ENCODE assay signal across 10 cellular contexts in genomic region chr2:128362889-128363228, GRCh38. TPM values are rescaled to one million over a fixed set of nuclear protein-coding genes. Genes with fewer than 3 reads are reported as not detected.
DNase-seq lines count a peak whose midpoint lies in the region; ATAC-seq and TF ChIP-seq lines count a peak whose summit lies in the region.
"Had no signal": no experiment of that assay in that cellular context is flagged by ENCODE, and none has a peak within 500 bp of the region (broad histone marks: within the 10 kb centered on the region; RNA-seq: fewer than 3 reads in every experiment).

No MANE protein-coding gene starts in this region.

- H3K4me1 ChIP-seq in breast epithelium = peaks cover 0 to 3% of the 10 kb centered on the region in 2 donors
- peaks cover 14% of the 10 kb centered on the region for H3K4me1 ChIP-seq in body of pancreas
- peaks cover 0 to 15% (median 9%) of the 10 kb centered on the region in 4 donors for H3K4me1 ChIP-seq in upper lobe of left lung
- no peaks in the 10 kb centered on the region for H3K4me1 ChIP-seq in OCI-LY7 (ENCODE audit: insufficient read depth, low read length, poor library complexity, severe bottlenecking)
- peaks cover 0 to 14% (median 5%) of the 10 kb centered on the region in 4 donors for H3K4me1 ChIP-seq in stomach

- TF ChIP-seq EP300 in upper lobe of left lung (IDR thresholded peaks at IDR 0.05) = no peak
- TF ChIP-seq EP300 in stomach (IDR thresholded peaks at IDR 0.05) = no peak

- no peaks in the 10 kb centered on the region for H3K4me1 Mint-ChIP-seq in MCF 10A (ENCODE audit: insufficient read depth, unreplicated experiment)
- H3K4me1 Mint-ChIP-seq: IgD-negative memory B cell had no signal

- H3K4me2 ChIP-seq in OCI-LY7 (ENCODE audit: low read length) = no peak overlapping the region

- CTCF ChIA-PET in MCF 10A (lab: Yijun Ruan, JAX) (no interaction called here), OCI-LY7 (lab: Charles Lee; ENCODE audit: unreplicated experiment) (no interaction called here)

- no peak overlapping the region for H3K27ac Mint-ChIP-seq in MCF 10A (ENCODE audit: low read depth, unreplicated experiment)
- H3K27ac Mint-ChIP-seq: IgD-negative memory B cell had no signal

- H3K36me3 Mint-ChIP-seq in MCF 10A (ENCODE audit: insufficient read depth, unreplicated experiment) = peaks cover 9% of the 10 kb centered on the region

- no peaks in the 10 kb centered on the region for H3K79me2 ChIP-seq in OCI-LY7 (ENCODE audit: insufficient read depth, low read depth, low read length)

- H2AFZ ChIP-seq in OCI-LY7 (ENCODE audit: low read length) = no peak overlapping the region

- no peaks in the 10 kb centered on the region for H3K9me3 Mint-ChIP-seq in MCF 10A (ENCODE audit: unreplicated experiment)
- H3K9me3 Mint-ChIP-seq: IgD-negative memory B cell had no signal

- POLR2A ChIA-PET in MCF 10A (lab: Yijun Ruan, JAX) (interaction anchor here (0.5 to 1.4 kb wide), 2 partner anchors 14 to 22 kb away, joined by 3 read pairs; no protein-coding TSS in a partner anchor), OCI-LY7 (lab: Charles Lee) (no interaction called here)

- TF ChIP-seq POLR2A in breast epithelium (IDR thresholded peaks at IDR 0.05) = no peak
- no peak for TF ChIP-seq POLR2A in body of pancreas (IDR thresholded peaks at IDR 0.05)
- TF ChIP-seq POLR2A in upper lobe of left lung (IDR thresholded peaks at IDR 0.05) = no peak
- TF ChIP-seq POLR2A in stomach (IDR thresholded peaks at IDR 0.05) = no peak

- H3K9me3 ChIP-seq in breast epithelium = no peaks in the 10 kb centered on the region
- no peaks in the 10 kb centered on the region for H3K9me3 ChIP-seq in body of pancreas
- no peaks in the 10 kb centered on the region for H3K9me3 ChIP-seq in upper lobe of left lung
- H3K9me3 ChIP-seq in OCI-LY7 (ENCODE audit: low read length) = no peaks in the 10 kb centered on the region
- H3K9me3 ChIP-seq in stomach = no peaks in the 10 kb centered on the region

- H3K27me3 ChIP-seq in breast epithelium (no peaks in the 10 kb centered on the region), body of pancreas (no peaks in the 10 kb centered on the region), upper lobe of left lung (no peaks in the 10 kb centered on the region), stomach (no peaks in the 10 kb centered on the region)

- H3K4me3 ChIP-seq in breast epithelium = no peak overlapping the region
- no peak overlapping the region for H3K4me3 ChIP-seq in body of pancreas
- no peak overlapping the region for H3K4me3 ChIP-seq in upper lobe of left lung
- no peak overlapping the region for H3K4me3 ChIP-seq in OCI-LY7 (ENCODE audit: low read depth, low read length, poor library complexity, severe bottlenecking)
- no peak overlapping the region for H3K4me3 ChIP-seq in stomach

- ATAC-seq in body of pancreas (peak; percentile 43), upper lobe of left lung (ENCODE audit: low FRiP score in 2 of 2) (peak; percentile 24 to 34), HG02870 (IDR thresholded peaks at IDR 0.05; ENCODE audit: unreplicated experiment) (no peak)

- intact Hi-C loops in breast epithelium (cut with DNase I; ENCODE audit: low total_unique reads) (no loop called here), MCF 10A (cut with micrococcal nuclease) (no loop called here), body of pancreas (cut with DNase I) (no loop called here), OCI-LY7 (cut with micrococcal nuclease; ENCODE audit: unreplicated experiment) (no loop called here), stomach (cut with DNase I; ENCODE audit: low total_unique reads) (no loop called here)

- TF ChIP-seq CTCF in breast epithelium (IDR thresholded peaks at IDR 0.05) (no peak), MCF 10A (IDR thresholded peaks at IDR 0.05; ENCODE audit: unreplicated experiment) (no peak), body of pancreas (IDR thresholded peaks at IDR 0.05) (no peak), upper lobe of left lung (IDR thresholded peaks at IDR 0.05) (no peak), OCI-LY7 (conservative IDR thresholded peaks at IDR 0.05; ENCODE audit: low read length) (no peak), stomach (IDR thresholded peaks at IDR 0.05) (no peak)

- 47 to 80% methylated on average over 1 to 6 of the region's 6 CpGs for WGBS in body of pancreas, 2 donors
- 34 to 51% methylated on average over 4 to 6 of the region's 6 CpGs for WGBS in upper lobe of left lung, 2 donors
- WGBS in stomach, 5 donors = 19 to 42% (median 26%) methylated on average over 6 of the region's 6 CpGs

- no peaks in the 10 kb centered on the region for H3K9me2 ChIP-seq in OCI-LY7 (ENCODE audit: insufficient read depth, low read length)

- BruUV-seq in MCF 10A (replicated peaks; lab: Mats Ljungman, UMichigan) = no TSS peak
- BruUV-seq in OCI-LY7 (replicated peaks; lab: Mats Ljungman, UMichigan) = no TSS peak

- no peak overlapping the region for H3K4me3 Mint-ChIP-seq in MCF 10A (ENCODE audit: unreplicated experiment)
- H3K4me3 Mint-ChIP-seq: IgD-negative memory B cell had no signal

- peak overlapping the region; percentile 65 to 80 for H3K27ac ChIP-seq in breast epithelium
- peak overlapping the region in 1 of 4 donors; percentile 39 for H3K27ac ChIP-seq in body of pancreas
- peak overlapping the region in 3 of 4 donors; percentile 8 to 73 (median 43) for H3K27ac ChIP-seq in upper lobe of left lung
- no peak overlapping the region for H3K27ac ChIP-seq in OCI-LY7 (ENCODE audit: low read depth, low read length, poor library complexity, severe bottlenecking)
- H3K27ac ChIP-seq in stomach = no peak overlapping the region

- DNase-seq in breast epithelium (ENCODE audit: low spot score in 2 of 2) (peak; percentile 54 to 78), MCF 10A (ENCODE audit: unreplicated experiment) (no peak), body of pancreas (peak in 2 of 4 donors; percentile 32 to 50), left kidney (ENCODE audit: low read depth, low spot score) (peak; percentile 92), upper lobe of left lung (peak in 1 of 2 donors; percentile 22), OCI-LY7 (ENCODE audit: low spot score) (no peak), stomach (no peak)
- DNase-seq: NK-92 treated with Interleukin-12 subunit alpha and Interleukin-12 subunit beta, amount 100 ng/mL, for 24 hours had no signal

- H4K20me1 ChIP-seq in OCI-LY7 (ENCODE audit: insufficient read depth, low read length) = no peaks in the 10 kb centered on the region

- H3K36me3 ChIP-seq in breast epithelium (no peaks in the 10 kb centered on the region), body of pancreas (replicated peaks in 1 of 2; ENCODE audit: insufficient read depth in 1 of 2, low read depth in 2 of 2) (no peaks in the 10 kb centered on the region), upper lobe of left lung (no peaks in the 10 kb centered on the region), OCI-LY7 (ENCODE audit: insufficient read depth, low read length) (no peaks in the 10 kb centered on the region), stomach (no peaks in the 10 kb centered on the region)

- no peaks in the 10 kb centered on the region for H3K27me3 Mint-ChIP-seq in MCF 10A (ENCODE audit: insufficient read depth, unreplicated experiment)
- H3K27me3 Mint-ChIP-seq: IgD-negative memory B cell had no signal

RNA-seq across cellular contexts. Expression of gene HS6ST1, which starts 44.2 kb away (rescaled TPM):
- total RNA-seq in breast epithelium (10 to 100 TPM; 15.7 to 38.6 (median 29.8) TPM), MCF 10A (2022) (9.6 and 11.4 TPM in 2 replicates), body of pancreas (10 to 100 TPM; 25.4 to 44.8 TPM), upper lobe of left lung (10 to 100 TPM; 24.0 to 96.8 (median 37.0) TPM), OCI-LY7 (2022) (13.4 and 13.6 TPM in 2 replicates), stomach (100 to 1,000 TPM in 1 of 5 donors, 10 to 100 TPM in 2, 1 to 10 TPM in 2; 2.9 to 178 (median 20.7) TPM)
- total RNA-seq in OCI-LY7 (2014; rRNA removed; shearing (Covaris generic)) = 12.0 and 17.6 TPM in 2 replicates
- 10 to 100 TPM in 2 of 3 donors, 1 to 10 TPM in 1; 5.8 to 15.2 (median 10.5) TPM for polyA plus RNA-seq in stomach

Comparison
In these comparisons a context has a peak if more than half of its experiments do, and no peak if none do; other contexts are left out.
1. DNase-seq: peak in breast epithelium (2 of 2) and left kidney (single experiment); none in MCF 10A (single experiment), OCI-LY7 (single experiment) and stomach (single experiment).
2. H3K27ac ChIP-seq: peak in breast epithelium (2 of 2) and upper lobe of left lung (3 of 4); none in OCI-LY7 (single experiment) and stomach (0 of 5).